In the genomic region with DNA sequence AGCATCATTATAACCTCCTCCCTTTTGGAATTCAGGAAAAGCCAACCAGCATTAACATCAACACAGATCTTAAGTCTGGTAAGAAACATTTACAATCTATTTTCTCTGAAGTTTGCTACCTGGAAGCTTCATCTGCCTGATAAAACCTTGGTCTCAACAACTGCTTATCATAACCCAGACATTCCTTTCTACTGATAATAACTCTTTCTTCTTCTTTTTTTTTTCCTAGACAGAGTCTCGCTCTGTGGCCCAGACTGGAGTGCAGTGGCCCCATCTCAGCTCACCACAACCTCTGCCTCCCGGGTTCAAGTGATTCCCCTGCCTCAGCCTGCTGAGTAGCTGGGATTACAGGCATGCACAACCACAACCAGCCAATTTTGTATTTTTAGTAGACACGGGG, we compare ENCODE assay signal across 1 cellular context.
A peak's percentile ranks its signal among the peaks of the same experiment; 100 is the strongest.
TF ChIP-seq lines count a peak whose summit lies in the region.
"Not testable (repeated sequence)": the region's sequence is repeated elsewhere in the genome, so short reads cannot be mapped to it uniquely, and the experiment has no call there.

No MANE protein-coding gene starts in this region.

TF ChIP-seq in K562, 482 proteins besides CTCF, POLR2A, EP300 and RAD21 (continued from another document):
- TF ChIP-seq BCOR (IDR thresholded peaks at IDR 0.05) (0 out of 2 replicates have a peak, but pooled peaks have one; percentile 15), HDAC2 (IDR thresholded peaks at IDR 0.05) (0 out of 2 replicates have a peak, but pooled peaks have one; percentile 55), TAL1 (IDR thresholded peaks at IDR 0.05) (peak; percentile 74), ARID1B (IDR thresholded peaks at IDR 0.05) (peak; percentile 79), FOXM1 (IDR thresholded peaks at IDR 0.05; ENCODE audit: low read depth) (peak; percentile 31; the same call in 1 of the 2 replicates), SMARCE1 (IDR thresholded peaks at IDR 0.05) (0 out of 2 replicates have a peak, but pooled peaks have one; percentile 47), RCOR1 (IDR thresholded peaks at IDR 0.05; ENCODE audit: borderline replicate concordance in 1 of 2, low read depth in 2 of 2, low read length in 2 of 2) (0 out of 4 replicates have a peak, but pooled peaks of 1 of the 2 experiments have one; percentile 7)
- not testable (repeated sequence) for TF ChIP-seq FOXM1 (CRISPR knock-in tag; IDR thresholded peaks at IDR 0.05; ENCODE audit: low read depth)
